Comparison of ENCODE assay signal across 9 cellular contexts in genomic region chr14:64706119-64706465, GRCh38. TPM values are rescaled to one million over a fixed set of nuclear protein-coding genes. Genes with fewer than 3 reads are reported as not detected.
A peak's percentile ranks its signal among the peaks of the same experiment; 100 is the strongest.
DNase-seq lines count a peak whose midpoint lies in the region; ATAC-seq and TF ChIP-seq lines count a peak whose summit lies in the region.
"Had no signal": no experiment of that assay in that cellular context is flagged by ENCODE, and none has a peak within 500 bp of the region (broad histone marks: within the 10 kb centered on the region; RNA-seq: fewer than 3 reads in every experiment).

No MANE protein-coding gene starts in this region.

- H3K27me3 ChIP-seq in lower lobe of right lung (ENCODE audit: low read depth) (peaks cover 24% of the 10 kb centered on the region), testis (no peaks in the 10 kb centered on the region)

- 39 to 47% methylated on average over 3 of the region's 3 CpGs for WGBS in testis, 2 donors

- H3K9me3 Mint-ChIP-seq in activated CD4-positive, alpha-beta T cell treated with anti-CD3 and anti-CD28 coated beads, Interleukin-2, amount 10 ng/mL, durations not matched to agents 7 days and 5 days: no peaks in the 10 kb centered on the region
- H3K9me3 Mint-ChIP-seq in activated CD4-positive, alpha-beta T cell treated with anti-CD3 and anti-CD28 coated beads for 36 hours (ENCODE audit: low read depth): no peaks in the 10 kb centered on the region
- peaks cover 0 to 5% (median 5%) of the 10 kb centered on the region in 5 experiments for H3K9me3 Mint-ChIP-seq in brain

- H3K27ac ChIP-seq in lower lobe of right lung: peak overlapping the region; percentile 90
- H3K27ac ChIP-seq in testis: peak overlapping the region; percentile 78 to 85

- no peaks in the 10 kb centered on the region for H3K9me3 ChIP-seq in lower lobe of right lung
- H3K9me3 ChIP-seq in testis: no peaks in the 10 kb centered on the region

- no peak for TF ChIP-seq CTCF in brain (conservative IDR thresholded peaks at IDR 0.05)
- TF ChIP-seq CTCF in lower lobe of right lung (IDR thresholded peaks at IDR 0.05): no peak
- TF ChIP-seq CTCF in testis (IDR thresholded peaks at IDR 0.05): no peak

- no peak for TF ChIP-seq POLR2A in testis (IDR thresholded peaks at IDR 0.05)

- H3K36me3 Mint-ChIP-seq in activated CD4-positive, alpha-beta T cell treated with anti-CD3 and anti-CD28 coated beads, Interleukin-2, amount 10 ng/mL, durations not matched to agents 7 days and 5 days (ENCODE audit: low read depth): peaks cover 12% of the 10 kb centered on the region
- H3K36me3 Mint-ChIP-seq in activated CD4-positive, alpha-beta T cell treated with anti-CD3 and anti-CD28 coated beads for 36 hours (ENCODE audit: low read depth): no peaks in the 10 kb centered on the region
- peaks cover 24% of the 10 kb centered on the region for H3K36me3 Mint-ChIP-seq in brain

- POLR2A ChIA-PET in activated CD4-positive, alpha-beta T cell treated with anti-CD3 and anti-CD28 coated beads, Interleukin-2, amount 10 ng/mL, durations not matched to agents 7 days and 5 days (lab: Charles Lee): no interaction called here
- POLR2A ChIA-PET in activated CD4-positive, alpha-beta T cell treated with anti-CD3 and anti-CD28 coated beads for 36 hours (lab: Charles Lee): no interaction called here

- ATAC-seq in activated CD4-positive, alpha-beta T cell treated with anti-CD3 and anti-CD28 coated beads for 36 hours: no peak
- ATAC-seq in lower lobe of right lung (no peak), HG03135 (IDR thresholded peaks at IDR 0.05; ENCODE audit: unreplicated experiment) (no peak), GM21390 (IDR thresholded peaks at IDR 0.05; ENCODE audit: unreplicated experiment) (no peak)

- peak overlapping the region; percentile 85 for H3K4me3 ChIP-seq in lower lobe of right lung
- H3K4me3 ChIP-seq in testis: peak overlapping the region in 1 of 2 donors; percentile 83

- peak overlapping the region; percentile 75 for H3K4me3 Mint-ChIP-seq in activated CD4-positive, alpha-beta T cell treated with anti-CD3 and anti-CD28 coated beads, Interleukin-2, amount 10 ng/mL, durations not matched to agents 7 days and 5 days
- H3K4me3 Mint-ChIP-seq in activated CD4-positive, alpha-beta T cell treated with anti-CD3 and anti-CD28 coated beads for 36 hours: no peak overlapping the region
- peak overlapping the region; percentile 73 to 92 (median 83) for H3K4me3 Mint-ChIP-seq in brain

- peaks cover 68% of the 10 kb centered on the region for H3K4me1 ChIP-seq in lower lobe of right lung
- H3K4me1 ChIP-seq in testis: peaks cover 35% of the 10 kb centered on the region

- H3K36me3 ChIP-seq in lower lobe of right lung (no peaks in the 10 kb centered on the region), testis (ENCODE audit: low read depth, missing control alignments) (no peaks in the 10 kb centered on the region)

- CTCF ChIA-PET in activated CD4-positive, alpha-beta T cell treated with anti-CD3 and anti-CD28 coated beads, Interleukin-2, amount 10 ng/mL, durations not matched to agents 7 days and 5 days (lab: Charles Lee): interaction anchor here (1.0 to 2.2 kb wide), 2 partner anchors 11 to 56 kb away, joined by 3 to 4 read pairs; no protein-coding TSS in a partner anchor
- CTCF ChIA-PET in activated CD4-positive, alpha-beta T cell treated with anti-CD3 and anti-CD28 coated beads for 36 hours (lab: Charles Lee): interaction anchor here (1.3 kb wide), 1 partner anchor 17 kb away, joined by 7 read pairs; no protein-coding TSS in a partner anchor

- DNase-seq in activated CD4-positive, alpha-beta T cell treated with anti-CD3 and anti-CD28 coated beads, Interleukin-2, amount 10 ng/mL, durations not matched to agents 7 days and 5 days: no peak
- DNase-seq in activated CD4-positive, alpha-beta T cell treated with anti-CD3 and anti-CD28 coated beads for 36 hours: no peak
- DNase-seq in lower lobe of right lung: no peak
- DNase-seq in testis: no peak
- DNase-seq in globus pallidus (ENCODE audit: low spot score): no peak
- DNase-seq: NCI-H2171 treated with DMSO at 0.1 percent for 48 hours had no signal

- peaks cover 53% of the 10 kb centered on the region for H3K27me3 Mint-ChIP-seq in activated CD4-positive, alpha-beta T cell treated with anti-CD3 and anti-CD28 coated beads, Interleukin-2, amount 10 ng/mL, durations not matched to agents 7 days and 5 days
- H3K27me3 Mint-ChIP-seq in activated CD4-positive, alpha-beta T cell treated with anti-CD3 and anti-CD28 coated beads for 36 hours: peaks cover 37% of the 10 kb centered on the region
- H3K27me3 Mint-ChIP-seq in brain: peaks cover 15% of the 10 kb centered on the region

- no peak overlapping the region for H3K27ac Mint-ChIP-seq in activated CD4-positive, alpha-beta T cell treated with anti-CD3 and anti-CD28 coated beads, Interleukin-2, amount 10 ng/mL, durations not matched to agents 7 days and 5 days
- no peak overlapping the region for H3K27ac Mint-ChIP-seq in activated CD4-positive, alpha-beta T cell treated with anti-CD3 and anti-CD28 coated beads for 36 hours
- H3K27ac Mint-ChIP-seq in brain: peak overlapping the region in 4 of 5 experiments; percentile 2 to 87 (median 80)

- intact Hi-C loops in activated CD4-positive, alpha-beta T cell treated with anti-CD3 and anti-CD28 coated beads for 36 hours (cut with DNase I, micrococcal nuclease): no loop called here
- intact Hi-C loops in lower lobe of right lung (cut with DNase I) (no loop called here), testis (cut with DNase I; ENCODE audit: low total_unique reads) (no loop called here)

- peaks cover 71% of the 10 kb centered on the region for H3K4me1 Mint-ChIP-seq in activated CD4-positive, alpha-beta T cell treated with anti-CD3 and anti-CD28 coated beads, Interleukin-2, amount 10 ng/mL, durations not matched to agents 7 days and 5 days
- peaks cover 43% of the 10 kb centered on the region for H3K4me1 Mint-ChIP-seq in activated CD4-positive, alpha-beta T cell treated with anti-CD3 and anti-CD28 coated beads for 36 hours
- H3K4me1 Mint-ChIP-seq in brain: peaks cover 72% of the 10 kb centered on the region

RNA-seq across cellular contexts. Expression of gene PLEKHG3, which starts 1.9 kb away (rescaled TPM):
- total RNA-seq in activated CD4-positive, alpha-beta T cell treated with anti-CD3 and anti-CD28 coated beads, Interleukin-2, amount 10 ng/mL, durations not matched to agents 7 days and 5 days: 10 to 100 TPM; 36.0 to 39.5 TPM
- 1 to 10 TPM; 6.3 to 7.1 TPM for total RNA-seq in activated CD4-positive, alpha-beta T cell treated with anti-CD3 and anti-CD28 coated beads for 36 hours
- polyA plus RNA-seq in brain (ENCODE audit: insufficient read depth, low read depth, low replicate concordance) (50.7 TPM), testis (ENCODE audit: insufficient read depth, low read depth, low replicate concordance) (21.6 TPM)
- total RNA-seq in lower lobe of right lung (33.1 TPM), testis (10 to 100 TPM; 20.1 to 20.6 TPM)

Comparison
In these comparisons a context has a peak if more than half of its experiments do, and no peak if none do; other contexts are left out.
1. H3K27ac Mint-ChIP-seq: peak in brain (4 of 5); none in activated CD4-positive, alpha-beta T cell treated with anti-CD3 and anti-CD28 coated beads, Interleukin-2, amount 10 ng/mL, durations not matched to agents 7 days and 5 days (single experiment) and activated CD4-positive, alpha-beta T cell treated with anti-CD3 and anti-CD28 coated beads for 36 hours (single experiment).